8 cellular contexts compared by ENCODE assay signal in the genomic region with DNA sequence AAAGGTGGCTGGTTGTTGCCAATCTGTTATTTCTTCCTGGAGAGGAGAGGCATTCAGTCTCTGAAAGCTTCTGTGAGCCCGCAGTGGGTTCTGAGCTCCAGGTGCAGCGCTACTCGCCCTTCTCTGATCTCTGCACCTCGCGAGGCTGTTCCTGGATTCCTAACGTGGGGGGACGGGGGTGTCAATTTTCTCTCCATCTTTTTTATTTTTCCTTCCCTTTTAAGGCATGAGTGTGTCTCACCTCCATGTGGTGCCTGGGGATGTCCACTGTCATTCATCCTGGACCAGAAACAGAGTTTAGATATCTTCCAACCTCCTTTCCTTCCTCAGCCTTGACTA. TPM values are rescaled to one million over a fixed set of nuclear protein-coding genes. Genes with fewer than 3 reads are reported as not detected.
DNase-seq lines count a peak whose midpoint lies in the region; ATAC-seq and TF ChIP-seq lines count a peak whose summit lies in the region.
"Had no signal": no experiment of that assay in that cellular context is flagged by ENCODE, and none has a peak within 500 bp of the region (broad histone marks: within the 10 kb centered on the region; RNA-seq: fewer than 3 reads in every experiment).

No MANE protein-coding gene starts in this region.

- intact Hi-C loops in head of caudate nucleus (cut with DNase I), result no loop called here
- intact Hi-C loops in gastrocnemius medialis (cut with DNase I; ENCODE audit: low total_unique reads), result no loop called here

- H3K4me3 ChIP-seq in WI38 (ENCODE audit: low read depth, low read length) (peak overlapping the region; percentile 76), gastrocnemius medialis (peak overlapping the region; percentile 34 to 48 (median 46))

- in situ Hi-C loops in gastrocnemius medialis (cut with MboI; ENCODE audit: low sequenced_read_pairs in 4 of 4), result no loop called here

- H3K9me3 ChIP-seq in gastrocnemius medialis, result peaks cover 0 to 15% (median 3%) of the 10 kb centered on the region in 3 donors

- no peak for TF ChIP-seq CTCF in GM20000 (IDR thresholded peaks at IDR 0.05; ENCODE audit: extremely low read depth, missing control alignments)
- TF ChIP-seq CTCF in WI38 (IDR thresholded peaks at IDR 0.05; ENCODE audit: low read depth, low read length), result no peak
- TF ChIP-seq CTCF in gastrocnemius medialis (IDR thresholded peaks at IDR 0.05 in 4 of 5, conservative IDR thresholded peaks at IDR 0.05 in 1 of 5), result no peak

- no peaks in the 10 kb centered on the region for H3K27me3 ChIP-seq in gastrocnemius medialis
- H3K27me3 ChIP-seq: adrenal gland had no signal

- DNase-seq in GM20000 (ENCODE audit: low spot score) (peak; percentile 9), head of caudate nucleus (peak in 41 of 42 donors; percentile 1 to 74 (median 41)), gastrocnemius medialis (no peak), inferior parietal cortex (ENCODE audit: extremely low spot score) (no peak)

- H3K27ac ChIP-seq in gastrocnemius medialis, result peak overlapping the region; percentile 18 to 73 (median 50)

- no peak for TF ChIP-seq POLR2A in gastrocnemius medialis (IDR thresholded peaks at IDR 0.05)

- ATAC-seq in gastrocnemius medialis, result no peak
- ATAC-seq in HG03571 (IDR thresholded peaks at IDR 0.05; ENCODE audit: unreplicated experiment), result no peak
- no peak for ATAC-seq in GM21360 (IDR thresholded peaks at IDR 0.05; ENCODE audit: unreplicated experiment)

- H3K36me3 ChIP-seq in gastrocnemius medialis, result peaks cover 2 to 16% of the 10 kb centered on the region in 2 donors
- H3K36me3 ChIP-seq: adrenal gland had no signal

- H3K4me1 ChIP-seq in gastrocnemius medialis, result no peaks in the 10 kb centered on the region
- H3K4me1 ChIP-seq: adrenal gland had no signal

RNA-seq across cellular contexts. Expression of a gene that starts 0.6 kb away (rescaled TPM):
- total RNA-seq in gastrocnemius medialis, result 1 to 10 TPM in 3 of 4 donors, under 1 TPM in 1; 0.93 to 3.5 (median 1.5) TPM

RNA-seq across cellular contexts. Expression of a gene that starts 44.5 kb away (rescaled TPM):
- total RNA-seq in gastrocnemius medialis, result 1 to 10 TPM; 1.9 to 3.3 (median 2.1) TPM

RNA-seq across cellular contexts. Expression of a gene that starts 48.0 kb away (rescaled TPM):
- total RNA-seq in gastrocnemius medialis, result 10 to 100 TPM in 1 of 4 donors, 1 to 10 TPM in 3; 6.8 to 17.7 (median 8.3) TPM

Comparison
In these comparisons a context has a peak if more than half of its experiments do, and no peak if none do; other contexts are left out.
1. DNase-seq: peak in GM20000 (single experiment) and head of caudate nucleus (41 of 42); none in gastrocnemius medialis (0 of 2) and inferior parietal cortex (single experiment).